Comparison of ENCODE assay signal across 1 cellular context in genomic region chr20:13243826-13244376, GRCh38.
TF ChIP-seq lines count a peak whose summit lies in the region.

No MANE protein-coding gene starts in this region.

TF ChIP-seq in HepG2, 621 proteins besides CTCF, POLR2A, EP300 and RAD21 (continued from another document and continues in another):
- TF ChIP-seq ATF2 (CRISPR knock-in tag; IDR thresholded peaks at IDR 0.05) (peak; percentile 95), MTA1 (CRISPR knock-in tag; IDR thresholded peaks at IDR 0.05; ENCODE audit: borderline replicate concordance) (peak; percentile 82; the same call in 1 of the 2 replicates), RELA (CRISPR knock-in tag; IDR thresholded peaks at IDR 0.05) (peak; percentile 86; the same call in 1 of the 2 replicates), YEATS2 (CRISPR knock-in tag; IDR thresholded peaks at IDR 0.05; ENCODE audit: borderline replicate concordance) (peak; percentile 72; the same call in 1 of the 2 replicates), ZMAT3 (CRISPR knock-in tag; conservative IDR thresholded peaks at IDR 0.05) (peak; percentile 61), FLYWCH1 (CRISPR knock-in tag; IDR thresholded peaks at IDR 0.05) (no peak), ZC3H4 (CRISPR knock-in tag; IDR thresholded peaks at IDR 0.05; ENCODE audit: borderline replicate concordance) (no peak), GPBP1L1 (CRISPR knock-in tag; IDR thresholded peaks at IDR 0.05) (no peak), CCDC6 (CRISPR knock-in tag; IDR thresholded peaks at IDR 0.05) (peak; percentile 93; the same call in 1 of the 2 replicates), ZNF235 (CRISPR knock-in tag; IDR thresholded peaks at IDR 0.05; ENCODE audit: borderline replicate concordance) (no peak), E2F2 (CRISPR knock-in tag; IDR thresholded peaks at IDR 0.05; ENCODE audit: borderline replicate concordance) (no peak), GABPB1 (CRISPR knock-in tag; IDR thresholded peaks at IDR 0.05) (no peak), ZNF740 (CRISPR knock-in tag; IDR thresholded peaks at IDR 0.05) (no peak), REL (CRISPR knock-in tag; conservative IDR thresholded peaks at IDR 0.05) (no peak), ZNF747 (CRISPR knock-in tag; IDR thresholded peaks at IDR 0.05; ENCODE audit: borderline replicate concordance) (peak; percentile 83; the same call in 1 of the 2 replicates), ZNF737 (CRISPR knock-in tag; IDR thresholded peaks at IDR 0.05; ENCODE audit: borderline replicate concordance) (no peak), ESRRA (CRISPR knock-in tag; IDR thresholded peaks at IDR 0.05; ENCODE audit: low read depth) (peak; percentile 93), CENPX (CRISPR knock-in tag; IDR thresholded peaks at IDR 0.05) (no peak), DNMT1 (CRISPR knock-in tag; IDR thresholded peaks at IDR 0.05) (no peak), ELF4 (CRISPR knock-in tag; IDR thresholded peaks at IDR 0.05; ENCODE audit: borderline replicate concordance) (no peak), HMGXB4 (CRISPR knock-in tag; IDR thresholded peaks at IDR 0.05; ENCODE audit: borderline replicate concordance in 1 of 2, low read depth in 1 of 2) (peak; percentile 66 to 74; a peak in 3 of 4 replicates), ZNF615 (CRISPR knock-in tag; IDR thresholded peaks at IDR 0.05; ENCODE audit: borderline replicate concordance) (no peak), MNT (IDR thresholded peaks at IDR 0.05) (no peak), KMT2B (CRISPR knock-in tag; IDR thresholded peaks at IDR 0.05) (peak; percentile 77), MAFG (CRISPR knock-in tag; IDR thresholded peaks at IDR 0.05) (no peak), POLR2G (IDR thresholded peaks at IDR 0.05; ENCODE audit: low read depth, low read length) (no peak), ZNF704 (CRISPR knock-in tag; IDR thresholded peaks at IDR 0.05; ENCODE audit: borderline replicate concordance) (no peak), MXD4 (CRISPR knock-in tag; IDR thresholded peaks at IDR 0.05) (peak; percentile 46; the same call in 1 of the 2 replicates), ATF3 (CRISPR knock-in tag; IDR thresholded peaks at IDR 0.05) (peak; percentile 97), ZXDC (CRISPR knock-in tag; IDR thresholded peaks at IDR 0.05) (no peak), ZNF326 (CRISPR knock-in tag; IDR thresholded peaks at IDR 0.05; ENCODE audit: borderline replicate concordance) (no peak), ZNF569 (CRISPR knock-in tag; IDR thresholded peaks at IDR 0.05; ENCODE audit: borderline replicate concordance) (no peak), PHF8 (CRISPR knock-in tag; IDR thresholded peaks at IDR 0.05) (peak; percentile 31; the same call in 1 of the 2 replicates), HDAC1 (CRISPR knock-in tag; IDR thresholded peaks at IDR 0.05) (peak; percentile 96), ZNF563 (CRISPR knock-in tag; IDR thresholded peaks at IDR 0.05) (no peak), ZNF761 (CRISPR knock-in tag; conservative IDR thresholded peaks at IDR 0.05) (no peak; the same call in none of the 2 replicates), MLLT10 (CRISPR knock-in tag; IDR thresholded peaks at IDR 0.05) (no peak), HMGA1 (CRISPR knock-in tag; conservative IDR thresholded peaks at IDR 0.05) (no peak), ZNF652 (CRISPR knock-in tag; IDR thresholded peaks at IDR 0.05; ENCODE audit: borderline replicate concordance, low read depth) (no peak; the same call in 1 of the 2 replicates), ZNF205 (CRISPR knock-in tag; IDR thresholded peaks at IDR 0.05) (peak; percentile 98), GATAD2A (CRISPR knock-in tag; IDR thresholded peaks at IDR 0.05) (peak; percentile 100), ZNF138 (CRISPR knock-in tag; IDR thresholded peaks at IDR 0.05; ENCODE audit: low read depth) (no peak), STAT6 (CRISPR knock-in tag; IDR thresholded peaks at IDR 0.05; ENCODE audit: borderline replicate concordance) (peak; percentile 76), ZNF296 (CRISPR knock-in tag; conservative IDR thresholded peaks at IDR 0.05) (no peak), POLR2AphosphoS2 (IDR thresholded peaks at IDR 0.05; ENCODE audit: low read depth, low read length) (no peak), KLF11 (CRISPR knock-in tag; IDR thresholded peaks at IDR 0.05) (peak; percentile 93), HCFC1 (IDR thresholded peaks at IDR 0.05; ENCODE audit: low read depth, low read length) (no peak), ZSCAN20 (CRISPR knock-in tag; IDR thresholded peaks at IDR 0.05; ENCODE audit: borderline replicate concordance) (peak; percentile 57; the same call in 1 of the 2 replicates), TCF12 (IDR thresholded peaks at IDR 0.05) (no peak), TCF12 (CRISPR knock-in tag; IDR thresholded peaks at IDR 0.05) (peak; percentile 77; the same call in 1 of the 2 replicates), PRPF4 (IDR thresholded peaks at IDR 0.05; ENCODE audit: low read depth, low read length, poor library complexity, severe bottlenecking) (no peak), ZBTB21 (CRISPR knock-in tag; IDR thresholded peaks at IDR 0.05) (peak; percentile 74; the same call in 1 of the 2 replicates), MXI1 (IDR thresholded peaks at IDR 0.05; ENCODE audit: borderline replicate concordance, low read depth, low read length) (peak; percentile 11; the same call in 1 of the 3 replicates), HNF4G (IDR thresholded peaks at IDR 0.05; ENCODE audit: borderline replicate concordance, low read depth, low read length) (peak; percentile 89), HNF4G (CRISPR knock-in tag; IDR thresholded peaks at IDR 0.05; ENCODE audit: borderline replicate concordance, low read depth) (peak; percentile 87)
